9 cellular contexts compared by ENCODE assay signal in the genomic region with DNA sequence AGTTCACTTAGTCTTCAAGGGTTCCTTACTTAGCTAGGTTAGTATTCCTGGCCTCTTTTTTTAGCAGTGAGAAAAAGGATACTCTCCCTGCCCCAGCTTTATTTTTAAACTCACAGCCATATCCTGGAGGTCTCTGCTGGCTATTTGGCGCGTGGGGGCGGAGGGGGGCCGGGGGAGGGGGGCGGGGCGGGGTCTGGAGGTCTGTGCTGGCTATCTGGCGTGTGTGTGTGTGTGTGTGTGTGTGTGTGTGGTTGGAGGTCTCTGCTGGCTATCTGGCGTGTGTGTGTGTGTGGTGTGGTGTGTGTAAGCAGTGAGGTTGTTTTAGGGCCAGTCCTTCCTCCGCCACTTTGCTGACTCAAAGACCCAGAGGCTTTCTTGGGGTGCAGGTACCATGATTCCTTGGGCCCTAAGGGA. TPM values are rescaled to one million over a fixed set of nuclear protein-coding genes. Genes with fewer than 3 reads are reported as not detected.
A peak's percentile ranks its signal among the peaks of the same experiment; 100 is the strongest.
DNase-seq lines count a peak whose midpoint lies in the region; TF ChIP-seq lines count a peak whose summit lies in the region.
"Had no signal": no experiment of that assay in that cellular context is flagged by ENCODE, and none has a peak within 500 bp of the region (broad histone marks: within the 10 kb centered on the region; RNA-seq: fewer than 3 reads in every experiment).

No MANE protein-coding gene starts in this region.

- H3K27me3 Mint-ChIP-seq in HFFc6 (ENCODE audit: insufficient read depth) = no peaks in the 10 kb centered on the region

- H3K27ac Mint-ChIP-seq in HFFc6 = no peak overlapping the region

- H3K4me3 Mint-ChIP-seq in HFFc6 = no peak overlapping the region

- peak overlapping the region; percentile 60 for H3K4me3 ChIP-seq in astrocyte of the cerebellum (ENCODE audit: low read depth, low read length)
- H3K4me3 ChIP-seq in iPS-20b (ENCODE audit: low read length) = peak overlapping the region; percentile 91
- H3K4me3 ChIP-seq in suprapubic skin = peak overlapping the region; percentile 53

- no peak for TF ChIP-seq POLR2A in suprapubic skin (IDR thresholded peaks at IDR 0.05)

- in situ Hi-C loops in astrocyte of the cerebellum (cut with HindIII; ENCODE audit: low sequenced_read_pairs) = no loop called here

- DNase-seq in NCI-H345 treated with DMSO at 0.1 percent for 48 hours (lab: John Stamatoyannopoulos, UW; ENCODE audit: unreplicated experiment) (peak; percentile 56), NCI-H345 (lab: John Stamatoyannopoulos, UW) (no peak), astrocyte of the cerebellum (ENCODE audit: low read depth) (no peak), suprapubic skin (ENCODE audit: low spot score in 2 of 2) (no peak), HFFc6 (no peak), OCI-M2 (lab: John Stamatoyannopoulos, UW; ENCODE audit: unreplicated experiment) (no peak), NCI-H1092 (lab: John Stamatoyannopoulos, UW) (no peak)

- H3K27ac ChIP-seq in iPS-20b (ENCODE audit: low read length) = no peak overlapping the region
- H3K27ac ChIP-seq in suprapubic skin = no peak overlapping the region

- peaks cover 20% of the 10 kb centered on the region for H3K27me3 ChIP-seq in iPS-20b (ENCODE audit: insufficient read depth, low read length)
- H3K27me3 ChIP-seq in suprapubic skin = no peaks in the 10 kb centered on the region

- H3K9me3 ChIP-seq in iPS-20b (ENCODE audit: insufficient read depth, low read depth, low read length) (no peaks in the 10 kb centered on the region), suprapubic skin (no peaks in the 10 kb centered on the region)

- TF ChIP-seq CTCF in astrocyte of the cerebellum (IDR thresholded peaks at IDR 0.05; ENCODE audit: low read depth, low read length, missing control alignments) = no peak
- no peak for TF ChIP-seq CTCF in suprapubic skin (IDR thresholded peaks at IDR 0.05)
- TF ChIP-seq CTCF in HFFc6 (IDR thresholded peaks at IDR 0.05) = no peak

- H3K36me3 ChIP-seq in iPS-20b (ENCODE audit: insufficient read depth, low read depth, low read length) = no peaks in the 10 kb centered on the region
- no peaks in the 10 kb centered on the region for H3K36me3 ChIP-seq in suprapubic skin

- WGBS in suprapubic skin = 3% methylated on average over 9 of the region's 9 CpGs

- no peaks in the 10 kb centered on the region for H3K36me3 Mint-ChIP-seq in HFFc6 (ENCODE audit: low read depth)

- H3K4me1 ChIP-seq in iPS-20b (ENCODE audit: insufficient read depth, low read length) = peaks cover 8% of the 10 kb centered on the region; the same call in 1 of the 2 replicates
- peaks cover 10% of the 10 kb centered on the region for H3K4me1 ChIP-seq in suprapubic skin

- no peaks in the 10 kb centered on the region for H3K4me1 Mint-ChIP-seq in HFFc6 (ENCODE audit: low read depth)

- TF ChIP-seq EP300 in suprapubic skin (IDR thresholded peaks at IDR 0.05) = no peak

- peaks cover 11% of the 10 kb centered on the region for H3K9me3 Mint-ChIP-seq in HFFc6

- peak overlapping the region; percentile 72; the same call in 1 of the 2 replicates for H3K9ac ChIP-seq in iPS-20b (ENCODE audit: low read depth, low read length)

RNA-seq across cellular contexts. Expression of gene PLAAT1, which starts 0.6 kb away (rescaled TPM):
- total RNA-seq in suprapubic skin = 1 to 10 TPM in 2 of 4 donors, under 1 TPM in 2; 0.49 to 4.9 (median 2.6) TPM
- not detected for total RNA-seq in HFFc6 (2021; fragmentation: NEBNext Ultra II Directional; extraction: Animal tissue kit (Norgen Biotek cat#: 25700))
- total RNA-seq: myocyte had no signal
